8 cellular contexts compared by ENCODE assay signal in the genomic region with DNA sequence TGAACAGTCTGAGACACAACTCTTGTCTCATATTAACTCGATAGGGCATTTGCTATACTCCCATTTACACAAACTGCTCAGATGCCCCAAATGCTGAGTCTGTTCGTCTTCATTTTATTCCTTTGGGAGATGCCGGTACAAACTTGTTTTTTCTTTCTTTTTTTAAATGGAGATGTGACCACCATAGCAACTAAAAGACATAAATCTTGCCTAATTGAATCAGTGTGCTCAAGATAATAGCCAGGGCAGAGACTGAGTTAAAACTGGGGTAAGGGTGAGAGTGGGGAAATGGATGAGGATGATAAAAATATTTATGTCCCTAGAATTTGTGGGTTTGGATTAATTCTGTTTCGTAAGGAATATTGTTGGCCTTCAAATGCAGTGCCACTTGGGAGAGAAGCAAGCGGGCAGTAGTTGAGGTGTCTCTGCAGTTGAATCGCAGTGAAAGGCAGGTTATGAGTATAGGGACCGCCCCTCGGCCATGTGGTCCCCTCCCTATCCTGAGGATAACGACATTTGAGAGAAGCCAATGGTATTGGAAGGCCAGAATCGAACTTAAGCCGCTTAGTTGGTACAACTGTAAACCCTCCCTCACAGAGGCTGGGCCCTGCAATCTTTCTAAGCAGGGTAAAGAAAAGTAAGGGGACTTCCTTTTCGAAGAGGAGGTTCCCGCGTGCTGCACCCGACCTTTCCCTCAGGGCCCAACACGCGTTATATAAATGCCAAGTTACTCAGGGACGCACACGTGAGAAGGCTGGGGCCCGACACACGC. TPM values are rescaled to one million over a fixed set of nuclear protein-coding genes. Genes with fewer than 3 reads are reported as not detected.
DNase-seq lines count a peak whose midpoint lies in the region; TF ChIP-seq lines count a peak whose summit lies in the region.

No MANE protein-coding gene starts in this region.

- H3K36me3 ChIP-seq in HAP-1 (replicated peaks) (peaks cover 9% of the 10 kb centered on the region), MG63 (no peaks in the 10 kb centered on the region), SK-N-MC (ENCODE audit: insufficient read depth, low read length) (no peaks in the 10 kb centered on the region), breast epithelium (no peaks in the 10 kb centered on the region)

- H3K27me3 ChIP-seq in HAP-1 (ENCODE audit: low read depth) (no peaks in the 10 kb centered on the region), MG63 (no peaks in the 10 kb centered on the region), breast epithelium (no peaks in the 10 kb centered on the region)

- in situ Hi-C loops in HAP-1 (cut with MboI; ENCODE audit: low sequenced_read_pairs) = no loop called here

- H3K4me1 ChIP-seq in HAP-1 = peaks cover 37% of the 10 kb centered on the region
- H3K4me1 ChIP-seq in breast epithelium = peaks cover 0 to 3% of the 10 kb centered on the region in 2 donors

- no peak overlapping the region; the same call in 1 of the 2 replicates for H3K27ac ChIP-seq in SK-N-MC
- peak overlapping the region; percentile 89 to 97 for H3K27ac ChIP-seq in breast epithelium

- H3K9ac ChIP-seq in SK-N-MC (ENCODE audit: insufficient read length) = no peak overlapping the region

- DNase-seq in HAP-1 (ENCODE audit: low spot score in 2 of 2) = peak; percentile 84 to 89
- no peak for DNase-seq in MG63
- no peak for DNase-seq in SK-N-MC (ENCODE audit: low read depth, low spot score)
- DNase-seq in breast epithelium (ENCODE audit: low spot score in 2 of 2) = peak; percentile 36 to 52
- DNase-seq in kidney tubule cell (ENCODE audit: low spot score) = peak; percentile 59
- DNase-seq in stimulated activated CD8-positive, alpha-beta memory T cell treated with anti-CD3 and anti-CD28 coated beads, Interleukin-12 subunit alpha, Interleukin-12 subunit beta, amount 100 ng/mL, for 1 hour (ENCODE audit: low read depth) = peak; percentile 35
- DNase-seq in retina = no peak

- intact Hi-C loops in breast epithelium (cut with DNase I; ENCODE audit: low total_unique reads) = no loop called here

- TF ChIP-seq CTCF in breast epithelium (IDR thresholded peaks at IDR 0.05) = no peak

- peak overlapping the region; percentile 90; the same call in 1 of the 2 replicates for H3K4me3 ChIP-seq in GM08714 (ENCODE audit: low read length)
- H3K4me3 ChIP-seq in HAP-1 = peak overlapping the region; percentile 86
- peak overlapping the region; percentile 66 for H3K4me3 ChIP-seq in MG63
- peak overlapping the region; percentile 92 for H3K4me3 ChIP-seq in SK-N-MC
- H3K4me3 ChIP-seq in breast epithelium = peak overlapping the region; percentile 66 to 96 (median 95)

- no peak for TF ChIP-seq POLR2A in breast epithelium (IDR thresholded peaks at IDR 0.05)

- H3K9me3 ChIP-seq in HAP-1 (no peaks in the 10 kb centered on the region), MG63 (no peaks in the 10 kb centered on the region), SK-N-MC (ENCODE audit: low read depth, low read length) (no peaks in the 10 kb centered on the region), breast epithelium (no peaks in the 10 kb centered on the region)

RNA-seq across cellular contexts. Expression of a gene that starts 0.8 kb away (rescaled TPM):
- total RNA-seq in MG63 (2014; rRNA removed; shearing (Covaris generic); ENCODE audit: low replicate concordance) = 1.1 and 10.3 TPM in 2 replicates
- total RNA-seq in breast epithelium = 10 to 100 TPM; 11.5 to 25.3 (median 12.3) TPM

Comparison
In these comparisons a context has a peak if more than half of its experiments do, and no peak if none do; other contexts are left out.
1. DNase-seq: peak in HAP-1 (2 of 2), breast epithelium (2 of 2), kidney tubule cell (single experiment) and stimulated activated CD8-positive, alpha-beta memory T cell treated with anti-CD3 and anti-CD28 coated beads, Interleukin-12 subunit alpha, Interleukin-12 subunit beta, amount 100 ng/mL, for 1 hour (single experiment); none in MG63 (single experiment), SK-N-MC (single experiment) and retina (single experiment).
2. Peak in every context shown above with its lines, with median percentiles within 50 percentile points of each other: H3K4me3 ChIP-seq.